In the genomic region with DNA sequence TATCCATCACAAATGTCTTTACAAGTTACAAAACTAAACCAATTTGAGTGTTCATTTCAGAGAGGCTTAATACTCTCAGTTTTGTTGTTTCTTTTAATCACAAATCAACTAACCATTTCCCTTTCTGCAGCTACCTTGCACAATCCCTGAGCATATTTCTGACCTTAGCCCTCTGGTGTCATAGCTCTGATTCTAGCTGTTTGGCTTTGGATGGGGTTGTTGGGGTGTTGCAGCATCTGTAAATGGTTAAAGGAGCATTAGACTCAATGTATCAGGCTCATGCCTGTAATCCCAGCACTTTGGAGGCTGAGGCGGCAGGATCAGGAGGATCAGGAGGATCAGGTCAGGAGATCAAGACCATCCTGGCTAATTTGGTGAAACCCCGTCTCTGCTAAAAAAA, we compare ENCODE assay signal across 37 cellular contexts.
"Had no signal": no experiment of that assay in that cellular context is flagged by ENCODE, and none has a peak within 500 bp of the region (broad histone marks: within the 10 kb centered on the region; RNA-seq: fewer than 3 reads in every experiment).

No MANE protein-coding gene starts in this region.

- H3K4me3 ChIP-seq: MG63, Peyer's patch had no signal

- H3K27ac ChIP-seq: Peyer's patch, VCaP had no signal

- ATAC-seq: activated CD8-positive, alpha-beta memory T cell treated with anti-CD3 and anti-CD28 coated beads, Interleukin-2, amount 10 ng/mL, durations not matched to agents 7 days and 5 days; activated naive CD8-positive, alpha-beta T cell treated with anti-CD3 and anti-CD28 coated beads, Interleukin-2, amount 50 U/mL, for 24 hours; PC-3 had no signal

- H3K27me3 Mint-ChIP-seq: activated CD4-positive, alpha-beta memory T cell treated with anti-CD3 and anti-CD28 coated beads, Interleukin-2, amount 10 ng/mL, durations not matched to agents 7 days and 5 days; activated CD8-positive, alpha-beta memory T cell treated with anti-CD3 and anti-CD28 coated beads, Interleukin-2, amount 10 ng/mL, durations not matched to agents 7 days and 5 days; activated naive CD4-positive, alpha-beta T cell treated with anti-CD3 and anti-CD28 coated beads, Interleukin-2, amount 10 ng/mL, durations not matched to agents 7 days and 5 days; brain had no signal

- H3K27ac Mint-ChIP-seq: activated CD4-positive, alpha-beta memory T cell treated with anti-CD3 and anti-CD28 coated beads, Interleukin-2, amount 10 ng/mL, durations not matched to agents 7 days and 5 days; activated CD8-positive, alpha-beta memory T cell treated with anti-CD3 and anti-CD28 coated beads, Interleukin-2, amount 10 ng/mL, durations not matched to agents 7 days and 5 days; activated naive CD4-positive, alpha-beta T cell treated with anti-CD3 and anti-CD28 coated beads, Interleukin-2, amount 10 ng/mL, durations not matched to agents 7 days and 5 days; activated naive CD8-positive, alpha-beta T cell; activated naive CD8-positive, alpha-beta T cell treated with anti-CD3 and anti-CD28 coated beads, Interleukin-2, amount 50 U/mL, for 24 hours; brain had no signal

- H3K4me3 Mint-ChIP-seq: activated CD4-positive, alpha-beta memory T cell treated with anti-CD3 and anti-CD28 coated beads, Interleukin-2, amount 10 ng/mL, durations not matched to agents 7 days and 5 days; activated CD8-positive, alpha-beta memory T cell treated with anti-CD3 and anti-CD28 coated beads, Interleukin-2, amount 10 ng/mL, durations not matched to agents 7 days and 5 days; activated naive CD4-positive, alpha-beta T cell treated with anti-CD3 and anti-CD28 coated beads, Interleukin-2, amount 10 ng/mL, durations not matched to agents 7 days and 5 days; activated naive CD8-positive, alpha-beta T cell; activated naive CD8-positive, alpha-beta T cell treated with anti-CD3 and anti-CD28 coated beads, Interleukin-2, amount 50 U/mL, for 24 hours; brain had no signal

- H3K27me3 ChIP-seq: MG63, Peyer's patch had no signal

- H3K9me3 Mint-ChIP-seq: activated CD4-positive, alpha-beta memory T cell treated with anti-CD3 and anti-CD28 coated beads, Interleukin-2, amount 10 ng/mL, durations not matched to agents 7 days and 5 days; activated naive CD4-positive, alpha-beta T cell treated with anti-CD3 and anti-CD28 coated beads, Interleukin-2, amount 10 ng/mL, durations not matched to agents 7 days and 5 days; activated naive CD8-positive, alpha-beta T cell treated with anti-CD3 and anti-CD28 coated beads, Interleukin-2, amount 50 U/mL, for 24 hours had no signal

- DNase-seq: activated CD4-positive, alpha-beta memory T cell treated with anti-CD3 and anti-CD28 coated beads, Interleukin-2, amount 10 ng/mL, durations not matched to agents 7 days and 5 days; activated CD4-positive, alpha-beta T cell treated with anti-CD3 and anti-CD28 coated beads for 1 hour; activated CD4-positive, alpha-beta T cell treated with anti-CD3 and anti-CD28 coated beads for 48 hours; activated CD4-positive, CD25-positive, alpha-beta regulatory T cell; activated CD8-positive, alpha-beta memory T cell treated with anti-CD3 and anti-CD28 coated beads for 24 hours; activated CD8-positive, alpha-beta memory T cell treated with anti-CD3 and anti-CD28 coated beads, Interleukin-2, amount 10 ng/mL, durations not matched to agents 7 days and 5 days; activated CD8-positive, alpha-beta memory T cell treated with anti-CD3 and anti-CD28 coated beads, Interleukin-2, amount 50 U/mL, for 48 hours; activated effector memory CD4-positive, alpha-beta T cell treated with Interleukin-2 at 50 U/mL for 16 hours; activated naive CD4-positive, alpha-beta T cell treated with anti-CD3 and anti-CD28 coated beads, Interleukin-2, amount 10 ng/mL, durations not matched to agents 7 days and 5 days; activated naive CD8-positive, alpha-beta T cell treated with anti-CD3 and anti-CD28 coated beads, Interleukin-2, amount 50 U/mL, for 24 hours; activated T-cell treated with anti-CD3 and anti-CD28 coated beads, Interleukin-2, amount 50 U/mL, for 48 hours; anterior cingulate cortex; Kasumi-1; KG1; MG63; NCI-H1048; NCI-H1105 treated with DMSO at 0.1 percent for 48 hours; NCI-H1436; NCI-H1694; NCI-H1930; NCI-H2081 treated with DMSO at 0.1 percent for 48 hours; NCI-H226; NCI-H446 treated with DMSO at 0.1 percent for 48 hours; NCI-H524; NCI-H69; NK-92 treated with Interleukin-12 subunit alpha and Interleukin-12 subunit beta, amount 100 ng/mL, for 24 hours; PC-3; Peyer's patch; RPMI8226; SHP77 treated with DMSO at 0.1 percent for 48 hours; SW 1271; T-helper 1 cell; T-helper 2 cell; T-helper 9 cell had no signal

- H3K36me3 ChIP-seq: MG63, Peyer's patch had no signal

- H3K9me3 ChIP-seq: MG63, Peyer's patch had no signal

- H3K4me1 Mint-ChIP-seq: activated CD4-positive, alpha-beta memory T cell treated with anti-CD3 and anti-CD28 coated beads, Interleukin-2, amount 10 ng/mL, durations not matched to agents 7 days and 5 days; activated CD8-positive, alpha-beta memory T cell treated with anti-CD3 and anti-CD28 coated beads, Interleukin-2, amount 10 ng/mL, durations not matched to agents 7 days and 5 days; activated naive CD4-positive, alpha-beta T cell treated with anti-CD3 and anti-CD28 coated beads, Interleukin-2, amount 10 ng/mL, durations not matched to agents 7 days and 5 days; activated naive CD8-positive, alpha-beta T cell treated with anti-CD3 and anti-CD28 coated beads, Interleukin-2, amount 50 U/mL, for 24 hours had no signal

- H3K36me3 Mint-ChIP-seq: activated CD8-positive, alpha-beta memory T cell treated with anti-CD3 and anti-CD28 coated beads, Interleukin-2, amount 10 ng/mL, durations not matched to agents 7 days and 5 days; activated naive CD4-positive, alpha-beta T cell treated with anti-CD3 and anti-CD28 coated beads, Interleukin-2, amount 10 ng/mL, durations not matched to agents 7 days and 5 days; activated naive CD8-positive, alpha-beta T cell; brain had no signal

- H3K4me1 ChIP-seq: Peyer's patch had no signal
